6 cellular contexts compared by ENCODE assay signal in the genomic region with DNA sequence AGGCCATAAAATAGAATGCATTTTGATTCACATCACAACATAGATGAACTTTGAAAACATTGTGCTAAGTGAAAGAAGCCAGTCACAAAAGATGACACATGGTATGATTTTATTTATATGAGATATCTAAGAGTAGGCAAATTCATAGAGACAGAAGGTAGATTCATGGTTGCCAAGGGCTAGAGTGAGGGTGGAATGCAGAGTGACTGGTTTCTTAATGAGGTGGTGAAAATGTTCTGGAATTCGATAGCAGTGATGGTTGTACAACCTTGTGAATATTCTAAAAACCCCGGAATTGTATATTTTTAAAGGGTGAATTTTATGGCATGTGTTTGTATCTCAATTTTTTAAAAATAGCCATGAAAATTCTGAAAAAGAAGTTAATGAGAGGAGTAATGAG. TPM values are rescaled to one million over a fixed set of nuclear protein-coding genes. Genes with fewer than 3 reads are reported as not detected.
"Had no signal": no experiment of that assay in that cellular context is flagged by ENCODE, and none has a peak within 500 bp of the region (broad histone marks: within the 10 kb centered on the region; RNA-seq: fewer than 3 reads in every experiment).

No MANE protein-coding gene starts in this region.

- H3K27me3 Mint-ChIP-seq: IgD-negative memory B cell had no signal

- H3K27ac ChIP-seq: HL-60 had no signal

- H3K27ac Mint-ChIP-seq: IgD-negative memory B cell had no signal

- ATAC-seq: HepG2, K562 had no signal

- H3K4me3 Mint-ChIP-seq: IgD-negative memory B cell had no signal

- DNase-seq: IMR-90, KBM-7 had no signal

- H3K4me3 ChIP-seq: K562 had no signal

- H3K9me3 Mint-ChIP-seq: IgD-negative memory B cell had no signal

RNA-seq across cellular contexts. Expression of a gene that starts 42.9 kb away (rescaled TPM):
- total RNA-seq: IMR-90 had no signal
- polyA plus RNA-seq: IMR-90 had no signal
